1 cellular context compared by ENCODE assay signal in the genomic region with DNA sequence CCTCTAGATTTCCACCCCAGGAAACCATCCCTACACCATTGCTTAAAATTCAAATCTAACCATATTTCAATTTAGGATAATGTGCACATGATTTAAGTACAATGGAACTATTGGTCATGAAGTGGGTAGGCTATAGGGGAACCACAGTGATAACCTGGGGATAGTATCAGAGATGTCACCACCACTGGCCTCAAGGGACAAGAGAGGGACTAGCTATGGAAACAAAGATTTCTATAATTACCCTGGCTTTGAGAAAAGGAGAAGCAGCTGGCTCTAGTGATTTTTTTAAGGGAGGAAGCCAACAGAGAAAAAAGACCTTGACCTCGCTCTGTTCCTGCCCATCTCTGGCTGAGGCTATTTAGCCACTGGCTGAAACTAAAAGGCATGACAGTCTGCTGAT.
TF ChIP-seq lines count a peak whose summit lies in the region.

No MANE protein-coding gene starts in this region.

TF ChIP-seq in GM23338, 12 proteins besides CTCF, POLR2A, EP300 and RAD21 (continued from another document):
- TF ChIP-seq, protein P1, sequence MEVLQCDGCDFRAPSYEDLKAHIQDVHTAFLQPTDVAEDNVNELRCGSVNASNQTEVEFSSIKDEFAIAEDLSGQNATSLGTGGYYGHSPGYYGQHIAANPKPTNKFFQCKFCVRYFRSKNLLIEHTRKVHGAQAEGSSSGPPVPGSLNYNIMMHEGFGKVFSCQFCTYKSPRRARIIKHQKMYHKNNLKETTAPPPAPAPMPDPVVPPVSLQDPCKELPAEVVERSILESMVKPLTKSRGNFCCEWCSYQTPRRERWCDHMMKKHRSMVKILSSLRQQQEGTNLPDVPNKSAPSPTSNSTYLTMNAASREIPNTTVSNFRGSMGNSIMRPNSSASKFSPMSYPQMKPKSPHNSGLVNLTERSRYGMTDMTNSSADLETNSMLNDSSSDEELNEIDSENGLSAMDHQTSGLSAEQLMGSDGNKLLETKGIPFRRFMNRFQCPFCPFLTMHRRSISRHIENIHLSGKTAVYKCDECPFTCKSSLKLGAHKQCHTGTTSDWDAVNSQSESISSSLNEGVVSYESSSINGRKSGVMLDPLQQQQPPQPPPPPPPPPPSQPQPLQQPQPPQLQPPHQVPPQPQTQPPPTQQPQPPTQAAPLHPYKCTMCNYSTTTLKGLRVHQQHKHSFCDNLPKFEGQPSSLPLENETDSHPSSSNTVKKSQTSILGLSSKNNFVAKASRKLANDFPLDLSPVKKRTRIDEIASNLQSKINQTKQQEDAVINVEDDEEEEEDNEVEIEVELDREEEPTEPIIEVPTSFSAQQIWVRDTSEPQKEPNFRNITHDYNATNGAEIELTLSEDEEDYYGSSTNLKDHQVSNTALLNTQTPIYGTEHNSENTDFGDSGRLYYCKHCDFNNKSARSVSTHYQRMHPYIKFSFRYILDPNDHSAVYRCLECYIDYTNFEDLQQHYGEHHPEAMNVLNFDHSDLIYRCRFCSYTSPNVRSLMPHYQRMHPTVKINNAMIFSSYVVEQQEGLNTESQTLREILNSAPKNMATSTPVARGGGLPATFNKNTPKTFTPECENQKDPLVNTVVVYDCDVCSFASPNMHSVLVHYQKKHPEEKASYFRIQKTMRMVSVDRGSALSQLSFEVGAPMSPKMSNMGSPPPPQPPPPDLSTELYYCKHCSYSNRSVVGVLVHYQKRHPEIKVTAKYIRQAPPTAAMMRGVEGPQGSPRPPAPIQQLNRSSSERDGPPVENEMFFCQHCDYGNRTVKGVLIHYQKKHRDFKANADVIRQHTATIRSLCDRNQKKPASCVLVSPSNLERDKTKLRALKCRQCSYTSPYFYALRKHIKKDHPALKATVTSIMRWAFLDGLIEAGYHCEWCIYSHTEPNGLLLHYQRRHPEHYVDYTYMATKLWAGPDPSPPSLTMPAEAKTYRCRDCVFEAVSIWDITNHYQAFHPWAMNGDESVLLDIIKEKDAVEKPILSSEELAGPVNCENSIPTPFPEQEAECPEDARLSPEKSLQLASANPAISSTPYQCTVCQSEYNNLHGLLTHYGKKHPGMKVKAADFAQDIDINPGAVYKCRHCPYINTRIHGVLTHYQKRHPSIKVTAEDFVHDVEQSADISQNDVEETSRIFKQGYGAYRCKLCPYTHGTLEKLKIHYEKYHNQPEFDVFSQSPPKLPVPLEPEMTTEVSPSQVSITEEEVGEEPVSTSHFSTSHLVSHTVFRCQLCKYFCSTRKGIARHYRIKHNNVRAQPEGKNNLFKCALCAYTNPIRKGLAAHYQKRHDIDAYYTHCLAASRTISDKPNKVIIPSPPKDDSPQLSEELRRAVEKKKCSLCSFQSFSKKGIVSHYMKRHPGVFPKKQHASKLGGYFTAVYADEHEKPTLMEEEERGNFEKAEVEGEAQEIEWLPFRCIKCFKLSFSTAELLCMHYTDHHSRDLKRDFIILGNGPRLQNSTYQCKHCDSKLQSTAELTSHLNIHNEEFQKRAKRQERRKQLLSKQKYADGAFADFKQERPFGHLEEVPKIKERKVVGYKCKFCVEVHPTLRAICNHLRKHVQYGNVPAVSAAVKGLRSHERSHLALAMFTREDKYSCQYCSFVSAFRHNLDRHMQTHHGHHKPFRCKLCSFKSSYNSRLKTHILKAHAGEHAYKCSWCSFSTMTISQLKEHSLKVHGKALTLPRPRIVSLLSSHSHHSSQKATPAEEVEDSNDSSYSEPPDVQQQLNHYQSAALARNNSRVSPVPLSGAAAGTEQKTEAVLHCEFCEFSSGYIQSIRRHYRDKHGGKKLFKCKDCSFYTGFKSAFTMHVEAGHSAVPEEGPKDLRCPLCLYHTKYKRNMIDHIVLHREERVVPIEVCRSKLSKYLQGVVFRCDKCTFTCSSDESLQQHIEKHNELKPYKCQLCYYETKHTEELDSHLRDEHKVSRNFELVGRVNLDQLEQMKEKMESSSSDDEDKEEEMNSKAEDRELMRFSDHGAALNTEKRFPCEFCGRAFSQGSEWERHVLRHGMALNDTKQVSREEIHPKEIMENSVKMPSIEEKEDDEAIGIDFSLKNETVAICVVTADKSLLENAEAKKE (CRISPR knock-in tag; IDR thresholded peaks at IDR 0.05): no peak
- TF ChIP-seq EZH2phosphoT487 (IDR thresholded peaks at IDR 0.05; ENCODE audit: unreplicated experiment) (no peak), POLR2AphosphoS5 (IDR thresholded peaks at IDR 0.05; ENCODE audit: low read depth) (no peak), EZH2 (IDR thresholded peaks at IDR 0.05; ENCODE audit: low read depth, unreplicated experiment) (no peak)
